In the genomic region with DNA sequence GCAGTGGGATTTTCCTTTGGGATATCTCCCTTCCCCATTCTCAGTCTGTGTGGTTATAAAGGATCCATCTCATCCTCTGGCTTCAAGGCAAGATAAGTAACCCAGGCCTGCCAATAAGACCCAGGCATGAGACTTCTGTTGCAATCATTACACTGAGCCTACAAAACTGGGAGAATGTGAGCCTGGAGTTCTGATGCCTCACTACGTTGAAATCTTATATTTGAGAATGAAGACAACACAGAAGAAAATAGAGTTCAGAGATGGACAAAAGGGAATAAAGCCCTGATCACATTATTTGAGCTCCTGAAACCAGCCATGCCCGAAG, we compare ENCODE assay signal across 1 cellular context.
TF ChIP-seq lines count a peak whose summit lies in the region.

No MANE protein-coding gene starts in this region.

TF ChIP-seq in GM23338, 12 proteins besides CTCF, POLR2A, EP300 and RAD21 (continued from another document):
- TF ChIP-seq, protein P1, sequence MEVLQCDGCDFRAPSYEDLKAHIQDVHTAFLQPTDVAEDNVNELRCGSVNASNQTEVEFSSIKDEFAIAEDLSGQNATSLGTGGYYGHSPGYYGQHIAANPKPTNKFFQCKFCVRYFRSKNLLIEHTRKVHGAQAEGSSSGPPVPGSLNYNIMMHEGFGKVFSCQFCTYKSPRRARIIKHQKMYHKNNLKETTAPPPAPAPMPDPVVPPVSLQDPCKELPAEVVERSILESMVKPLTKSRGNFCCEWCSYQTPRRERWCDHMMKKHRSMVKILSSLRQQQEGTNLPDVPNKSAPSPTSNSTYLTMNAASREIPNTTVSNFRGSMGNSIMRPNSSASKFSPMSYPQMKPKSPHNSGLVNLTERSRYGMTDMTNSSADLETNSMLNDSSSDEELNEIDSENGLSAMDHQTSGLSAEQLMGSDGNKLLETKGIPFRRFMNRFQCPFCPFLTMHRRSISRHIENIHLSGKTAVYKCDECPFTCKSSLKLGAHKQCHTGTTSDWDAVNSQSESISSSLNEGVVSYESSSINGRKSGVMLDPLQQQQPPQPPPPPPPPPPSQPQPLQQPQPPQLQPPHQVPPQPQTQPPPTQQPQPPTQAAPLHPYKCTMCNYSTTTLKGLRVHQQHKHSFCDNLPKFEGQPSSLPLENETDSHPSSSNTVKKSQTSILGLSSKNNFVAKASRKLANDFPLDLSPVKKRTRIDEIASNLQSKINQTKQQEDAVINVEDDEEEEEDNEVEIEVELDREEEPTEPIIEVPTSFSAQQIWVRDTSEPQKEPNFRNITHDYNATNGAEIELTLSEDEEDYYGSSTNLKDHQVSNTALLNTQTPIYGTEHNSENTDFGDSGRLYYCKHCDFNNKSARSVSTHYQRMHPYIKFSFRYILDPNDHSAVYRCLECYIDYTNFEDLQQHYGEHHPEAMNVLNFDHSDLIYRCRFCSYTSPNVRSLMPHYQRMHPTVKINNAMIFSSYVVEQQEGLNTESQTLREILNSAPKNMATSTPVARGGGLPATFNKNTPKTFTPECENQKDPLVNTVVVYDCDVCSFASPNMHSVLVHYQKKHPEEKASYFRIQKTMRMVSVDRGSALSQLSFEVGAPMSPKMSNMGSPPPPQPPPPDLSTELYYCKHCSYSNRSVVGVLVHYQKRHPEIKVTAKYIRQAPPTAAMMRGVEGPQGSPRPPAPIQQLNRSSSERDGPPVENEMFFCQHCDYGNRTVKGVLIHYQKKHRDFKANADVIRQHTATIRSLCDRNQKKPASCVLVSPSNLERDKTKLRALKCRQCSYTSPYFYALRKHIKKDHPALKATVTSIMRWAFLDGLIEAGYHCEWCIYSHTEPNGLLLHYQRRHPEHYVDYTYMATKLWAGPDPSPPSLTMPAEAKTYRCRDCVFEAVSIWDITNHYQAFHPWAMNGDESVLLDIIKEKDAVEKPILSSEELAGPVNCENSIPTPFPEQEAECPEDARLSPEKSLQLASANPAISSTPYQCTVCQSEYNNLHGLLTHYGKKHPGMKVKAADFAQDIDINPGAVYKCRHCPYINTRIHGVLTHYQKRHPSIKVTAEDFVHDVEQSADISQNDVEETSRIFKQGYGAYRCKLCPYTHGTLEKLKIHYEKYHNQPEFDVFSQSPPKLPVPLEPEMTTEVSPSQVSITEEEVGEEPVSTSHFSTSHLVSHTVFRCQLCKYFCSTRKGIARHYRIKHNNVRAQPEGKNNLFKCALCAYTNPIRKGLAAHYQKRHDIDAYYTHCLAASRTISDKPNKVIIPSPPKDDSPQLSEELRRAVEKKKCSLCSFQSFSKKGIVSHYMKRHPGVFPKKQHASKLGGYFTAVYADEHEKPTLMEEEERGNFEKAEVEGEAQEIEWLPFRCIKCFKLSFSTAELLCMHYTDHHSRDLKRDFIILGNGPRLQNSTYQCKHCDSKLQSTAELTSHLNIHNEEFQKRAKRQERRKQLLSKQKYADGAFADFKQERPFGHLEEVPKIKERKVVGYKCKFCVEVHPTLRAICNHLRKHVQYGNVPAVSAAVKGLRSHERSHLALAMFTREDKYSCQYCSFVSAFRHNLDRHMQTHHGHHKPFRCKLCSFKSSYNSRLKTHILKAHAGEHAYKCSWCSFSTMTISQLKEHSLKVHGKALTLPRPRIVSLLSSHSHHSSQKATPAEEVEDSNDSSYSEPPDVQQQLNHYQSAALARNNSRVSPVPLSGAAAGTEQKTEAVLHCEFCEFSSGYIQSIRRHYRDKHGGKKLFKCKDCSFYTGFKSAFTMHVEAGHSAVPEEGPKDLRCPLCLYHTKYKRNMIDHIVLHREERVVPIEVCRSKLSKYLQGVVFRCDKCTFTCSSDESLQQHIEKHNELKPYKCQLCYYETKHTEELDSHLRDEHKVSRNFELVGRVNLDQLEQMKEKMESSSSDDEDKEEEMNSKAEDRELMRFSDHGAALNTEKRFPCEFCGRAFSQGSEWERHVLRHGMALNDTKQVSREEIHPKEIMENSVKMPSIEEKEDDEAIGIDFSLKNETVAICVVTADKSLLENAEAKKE (CRISPR knock-in tag; IDR thresholded peaks at IDR 0.05): no peak
- TF ChIP-seq JUNB (IDR thresholded peaks at IDR 0.05; ENCODE audit: unreplicated experiment): no peak
- no peak for TF ChIP-seq STAT1 (IDR thresholded peaks at IDR 0.05; ENCODE audit: unreplicated experiment)
- TF ChIP-seq POLR2AphosphoS5 (IDR thresholded peaks at IDR 0.05; ENCODE audit: low read depth): no peak
- no peak for TF ChIP-seq CREB1 (CRISPR knock-in tag; IDR thresholded peaks at IDR 0.05; ENCODE audit: low read depth)
- TF ChIP-seq, protein P2, sequence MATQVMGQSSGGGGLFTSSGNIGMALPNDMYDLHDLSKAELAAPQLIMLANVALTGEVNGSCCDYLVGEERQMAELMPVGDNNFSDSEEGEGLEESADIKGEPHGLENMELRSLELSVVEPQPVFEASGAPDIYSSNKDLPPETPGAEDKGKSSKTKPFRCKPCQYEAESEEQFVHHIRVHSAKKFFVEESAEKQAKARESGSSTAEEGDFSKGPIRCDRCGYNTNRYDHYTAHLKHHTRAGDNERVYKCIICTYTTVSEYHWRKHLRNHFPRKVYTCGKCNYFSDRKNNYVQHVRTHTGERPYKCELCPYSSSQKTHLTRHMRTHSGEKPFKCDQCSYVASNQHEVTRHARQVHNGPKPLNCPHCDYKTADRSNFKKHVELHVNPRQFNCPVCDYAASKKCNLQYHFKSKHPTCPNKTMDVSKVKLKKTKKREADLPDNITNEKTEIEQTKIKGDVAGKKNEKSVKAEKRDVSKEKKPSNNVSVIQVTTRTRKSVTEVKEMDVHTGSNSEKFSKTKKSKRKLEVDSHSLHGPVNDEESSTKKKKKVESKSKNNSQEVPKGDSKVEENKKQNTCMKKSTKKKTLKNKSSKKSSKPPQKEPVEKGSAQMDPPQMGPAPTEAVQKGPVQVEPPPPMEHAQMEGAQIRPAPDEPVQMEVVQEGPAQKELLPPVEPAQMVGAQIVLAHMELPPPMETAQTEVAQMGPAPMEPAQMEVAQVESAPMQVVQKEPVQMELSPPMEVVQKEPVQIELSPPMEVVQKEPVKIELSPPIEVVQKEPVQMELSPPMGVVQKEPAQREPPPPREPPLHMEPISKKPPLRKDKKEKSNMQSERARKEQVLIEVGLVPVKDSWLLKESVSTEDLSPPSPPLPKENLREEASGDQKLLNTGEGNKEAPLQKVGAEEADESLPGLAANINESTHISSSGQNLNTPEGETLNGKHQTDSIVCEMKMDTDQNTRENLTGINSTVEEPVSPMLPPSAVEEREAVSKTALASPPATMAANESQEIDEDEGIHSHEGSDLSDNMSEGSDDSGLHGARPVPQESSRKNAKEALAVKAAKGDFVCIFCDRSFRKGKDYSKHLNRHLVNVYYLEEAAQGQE (IDR thresholded peaks at IDR 0.05; ENCODE audit: unreplicated experiment): no peak
